In genomic region chr18:26556573-26556972, GRCh38 we compare ENCODE assay signal across 9 cellular contexts. TPM values are rescaled to one million over a fixed set of nuclear protein-coding genes. Genes with fewer than 3 reads are reported as not detected.
DNase-seq lines count a peak whose midpoint lies in the region; ATAC-seq and TF ChIP-seq lines count a peak whose summit lies in the region.
"Had no signal": no experiment of that assay in that cellular context is flagged by ENCODE, and none has a peak within 500 bp of the region (broad histone marks: within the 10 kb centered on the region; RNA-seq: fewer than 3 reads in every experiment).

No MANE protein-coding gene starts in this region.

- H4K8ac ChIP-seq in mesendoderm (ENCODE audit: low read depth, low read length), result no peak overlapping the region

- TF ChIP-seq EP300 in SK-N-SH (IDR thresholded peaks at IDR 0.05; ENCODE audit: borderline replicate concordance in 1 of 2, low read depth in 1 of 2, low read length in 1 of 2) (no peak), tibial nerve (IDR thresholded peaks at IDR 0.05) (peak in 1 of 2 donors; percentile 32)

- no peak overlapping the region for H2BK15ac ChIP-seq in mesendoderm (replicated peaks; ENCODE audit: low read depth)

- no peak overlapping the region for H4K5ac ChIP-seq in mesendoderm (ENCODE audit: low read length)

- no peaks in the 10 kb centered on the region for H3K9me2 ChIP-seq in SK-N-SH
- no peaks in the 10 kb centered on the region for H3K9me2 ChIP-seq in PC-3 (replicated peaks; ENCODE audit: low read length)

- no peak overlapping the region for H2BK5ac ChIP-seq in mesendoderm (ENCODE audit: low read length)

- BruUV-seq in PC-3 (replicated peaks; lab: Mats Ljungman, UMichigan), result no TSS peak

- H2AK5ac ChIP-seq in mesendoderm (ENCODE audit: low read length), result no peak overlapping the region

- TF ChIP-seq POLR2A in tibial nerve (IDR thresholded peaks at IDR 0.05), result no peak

- TF ChIP-seq CTCF in SK-N-SH (IDR thresholded peaks at IDR 0.05), result no peak
- no peak for TF ChIP-seq CTCF in PC-3 (conservative IDR thresholded peaks at IDR 0.05; ENCODE audit: low read depth, low read length)
- TF ChIP-seq CTCF in tibial nerve (IDR thresholded peaks at IDR 0.05), result no peak

- no peak for TF ChIP-seq RAD21 in SK-N-SH (IDR thresholded peaks at IDR 0.05; ENCODE audit: low read length)

- H3K79me2 ChIP-seq in SK-N-SH (ENCODE audit: insufficient read depth) (no peaks in the 10 kb centered on the region), PC-3 (ENCODE audit: low read length) (no peaks in the 10 kb centered on the region), mesendoderm (ENCODE audit: control insufficient read depth, insufficient read depth, low read length) (no peaks in the 10 kb centered on the region)

- intact Hi-C loops in PC-3 (cut with micrococcal nuclease), result no loop called here

- H3K9ac ChIP-seq in SK-N-SH (no peak overlapping the region), PC-3 (ENCODE audit: low read length) (no peak overlapping the region), mesendoderm (ENCODE audit: low read length) (no peak overlapping the region)

- POLR2A ChIA-PET in SK-N-SH (lab: Yijun Ruan, JAX) (no interaction called here), PC-3 (lab: Charles Lee; ENCODE audit: unreplicated experiment) (interaction anchor here (0.6 kb wide), 1 partner anchor 1206 kb away, joined by 6 read pairs; no protein-coding TSS in a partner anchor)

- H3K18ac ChIP-seq in mesendoderm (ENCODE audit: low read length), result no peak overlapping the region

- no peak overlapping the region for H3K56ac ChIP-seq in mesendoderm (ENCODE audit: low read length)

- ATAC-seq in SK-N-SH treated with all-trans-retinoic acid at 6 μM for 48 hours (peak; percentile 49; the same call in 2 of the 3 replicates), HG02798 (IDR thresholded peaks at IDR 0.05; ENCODE audit: poor library complexity, unreplicated experiment) (peak; percentile 83), PC-3 (0 out of 2 replicates have a peak, but pooled peaks have one; percentile 33)
- ATAC-seq: mucosa of descending colon had no signal

- H3K27me3 ChIP-seq in SK-N-SH (ENCODE audit: insufficient read depth) (no peaks in the 10 kb centered on the region), PC-3 (ENCODE audit: low read length) (no peaks in the 10 kb centered on the region), tibial nerve (no peaks in the 10 kb centered on the region), mesendoderm (ENCODE audit: insufficient read depth, low read length, poor library complexity) (peaks cover 10% of the 10 kb centered on the region)

- no peaks in the 10 kb centered on the region for H3F3A ChIP-seq in SK-N-SH (replicated peaks; ENCODE audit: insufficient read depth)
- H3F3A ChIP-seq in PC-3 (ENCODE audit: low read length, unreplicated experiment), result no peaks in the 10 kb centered on the region

- no peak overlapping the region for H3K23ac ChIP-seq in mesendoderm (ENCODE audit: low read length)

- H3K36me3 ChIP-seq in SK-N-SH (replicated peaks in 1 of 2; ENCODE audit: control insufficient read depth in 1 of 2, insufficient read depth in 2 of 2, low read length in 1 of 2), result no peaks in the 10 kb centered on the region
- no peaks in the 10 kb centered on the region for H3K36me3 ChIP-seq in PC-3 (ENCODE audit: low read depth, low read length)
- H3K36me3 ChIP-seq in tibial nerve, result no peaks in the 10 kb centered on the region
- no peaks in the 10 kb centered on the region for H3K36me3 ChIP-seq in mesendoderm (ENCODE audit: control insufficient read depth, insufficient read depth, low read length)

- H3K9me3 ChIP-seq in SK-N-SH (no peaks in the 10 kb centered on the region), PC-3 (ENCODE audit: low read length) (no peaks in the 10 kb centered on the region), tibial nerve (no peaks in the 10 kb centered on the region)
- H3K9me3 ChIP-seq: mucosa of descending colon had no signal

- H3K79me1 ChIP-seq in mesendoderm (ENCODE audit: low read length), result no peaks in the 10 kb centered on the region

- H3K4me2 ChIP-seq in SK-N-SH, result no peak overlapping the region
- no peak overlapping the region for H3K4me2 ChIP-seq in PC-3 (ENCODE audit: low read length)
- H3K4me2 ChIP-seq in mesendoderm (ENCODE audit: low read length), result no peak overlapping the region

- H2AFZ ChIP-seq in SK-N-SH (ENCODE audit: low read depth) (no peak overlapping the region), PC-3 (ENCODE audit: low read length) (no peak overlapping the region)

- 83% methylated on average over 3 of the region's 3 CpGs for WGBS in SK-N-SH (ENCODE audit: low lambda C conversion rate)
- WGBS in tibial nerve, 2 donors, result 47 to 51% methylated on average over 3 of the region's 3 CpGs
- no CpG with 5 or more reads among the region's 3 CpGs for WGBS in mesendoderm (ENCODE audit: extremely low coverage, insufficient coverage, low lambda C conversion rate)

- DNase-seq in SK-N-SH (no peak), PC-3 (no peak), tibial nerve (ENCODE audit: low spot score in 2 of 2) (no peak), NCI-H82 treated with DMSO at 0.1 percent for 48 hours (lab: John Stamatoyannopoulos, UW; ENCODE audit: unreplicated experiment) (no peak), mesendoderm (no peak), DMS53 (lab: John Stamatoyannopoulos, UW) (no peak)
- DNase-seq: mucosa of descending colon had no signal

- no peak overlapping the region for H2BK120ac ChIP-seq in mesendoderm (ENCODE audit: low read depth, low read length)

- CTCF ChIA-PET in SK-N-SH (lab: Yijun Ruan, JAX) (interaction anchor here (1.5 kb wide), 1 partner anchor 9 kb away, joined by 3 read pairs; no protein-coding TSS in a partner anchor), PC-3 (lab: Charles Lee) (no interaction called here)

- no peak overlapping the region for H3K4ac ChIP-seq in mesendoderm (ENCODE audit: low read depth, low read length)

- H3K4me1 ChIP-seq in SK-N-SH (ENCODE audit: control insufficient read depth in 1 of 2, insufficient read depth in 2 of 2, low read depth in 1 of 2, low read length in 1 of 2), result no peaks in the 10 kb centered on the region; a peak in 2 of 4 replicates
- H3K4me1 ChIP-seq in PC-3 (ENCODE audit: insufficient read depth, low read length), result no peaks in the 10 kb centered on the region
- peaks cover 0 to 32% (median 12%) of the 10 kb centered on the region in 4 donors for H3K4me1 ChIP-seq in tibial nerve
- H3K4me1 ChIP-seq in mesendoderm (ENCODE audit: control insufficient read depth, low read depth, low read length), result no peaks in the 10 kb centered on the region

- H4K20me1 ChIP-seq in SK-N-SH (ENCODE audit: insufficient read depth) (no peaks in the 10 kb centered on the region), PC-3 (ENCODE audit: low read length) (no peaks in the 10 kb centered on the region)

- no peak overlapping the region; a peak in 1 of 4 replicates for H3K27ac ChIP-seq in SK-N-SH (ENCODE audit: low read depth in 2 of 2, low read length in 1 of 2)
- H3K27ac ChIP-seq in PC-3 (ENCODE audit: low read length), result no peak overlapping the region
- peak overlapping the region in 3 of 4 donors; percentile 31 to 82 (median 63) for H3K27ac ChIP-seq in tibial nerve
- no peak overlapping the region for H3K27ac ChIP-seq in mesendoderm (ENCODE audit: low read depth, low read length)

- H3K4me3 ChIP-seq in SK-N-SH (ENCODE audit: low read depth in 2 of 2, low read length in 1 of 2), result no peak overlapping the region
- H3K4me3 ChIP-seq in PC-3 (ENCODE audit: low read length), result no peak overlapping the region
- no peak overlapping the region for H3K4me3 ChIP-seq in tibial nerve
- H3K4me3 ChIP-seq in mesendoderm (ENCODE audit: low read length), result no peak overlapping the region
- H3K4me3 ChIP-seq: mucosa of descending colon had no signal

TF ChIP-seq in SK-N-SH treated with all-trans-retinoic acid at 6 μM for 48 hours, 23 proteins besides CTCF, POLR2A, EP300 and RAD21 (continues in another document):
- TF ChIP-seq TCF4 (CRISPR knock-in tag; IDR thresholded peaks at IDR 0.05; ENCODE audit: borderline replicate concordance) (no peak), CREB5 (CRISPR knock-in tag; IDR thresholded peaks at IDR 0.05; ENCODE audit: low read depth) (no peak), BACH2 (CRISPR knock-in tag; IDR thresholded peaks at IDR 0.05; ENCODE audit: borderline replicate concordance) (no peak)

TF ChIP-seq in SK-N-SH, 30 proteins besides CTCF, POLR2A, EP300 and RAD21:
- TF ChIP-seq GATA2 (CRISPR knock-in tag; IDR thresholded peaks at IDR 0.05) (no peak), JUND (IDR thresholded peaks at IDR 0.05) (no peak), GABPA (IDR thresholded peaks at IDR 0.05; ENCODE audit: low read depth) (no peak), YY1 (IDR thresholded peaks at IDR 0.05; ENCODE audit: low read depth) (no peak)

RNA-seq across cellular contexts. Expression of gene KCTD1, which starts 8.2 kb away (rescaled TPM):
- 6.4 and 12.8 TPM in 2 replicates for polyA plus RNA-seq in SK-N-SH (2012; rRNA removed)
- 12.7 and 15.4 TPM in 2 replicates for polyA plus RNA-seq in SK-N-SH (2012; cell fraction: cytosol; rRNA removed)
- polyA plus RNA-seq in SK-N-SH (2012; cell fraction: nucleus; rRNA removed), result 11.7 and 14.7 TPM in 2 replicates
- total RNA-seq in PC-3 (2014; rRNA removed) (15.8 and 24.0 TPM in 2 replicates), tibial nerve (10 to 100 TPM; 33.6 to 42.0 (median 39.4) TPM)
- polyA plus RNA-seq in mesendoderm (2013, experiment 1 of 2), result 6.5 TPM
- 6.1 TPM for polyA plus RNA-seq in mesendoderm (2013, experiment 2 of 2)

Comparison
In these comparisons a context has a peak if more than half of its experiments do, and no peak if none do; other contexts are left out.
1. ATAC-seq: peak in every context shown above with its lines; median percentile 83 in HG02798; 49 in SK-N-SH treated with all-trans-retinoic acid at 6 μM for 48 hours; 33 in PC-3.
2. H3K27ac ChIP-seq: peak in tibial nerve (3 of 4); none in SK-N-SH (0 of 2), PC-3 (single experiment) and mesendoderm (single experiment).